Comparison of ENCODE assay signal across 15 cellular contexts in the genomic region with DNA sequence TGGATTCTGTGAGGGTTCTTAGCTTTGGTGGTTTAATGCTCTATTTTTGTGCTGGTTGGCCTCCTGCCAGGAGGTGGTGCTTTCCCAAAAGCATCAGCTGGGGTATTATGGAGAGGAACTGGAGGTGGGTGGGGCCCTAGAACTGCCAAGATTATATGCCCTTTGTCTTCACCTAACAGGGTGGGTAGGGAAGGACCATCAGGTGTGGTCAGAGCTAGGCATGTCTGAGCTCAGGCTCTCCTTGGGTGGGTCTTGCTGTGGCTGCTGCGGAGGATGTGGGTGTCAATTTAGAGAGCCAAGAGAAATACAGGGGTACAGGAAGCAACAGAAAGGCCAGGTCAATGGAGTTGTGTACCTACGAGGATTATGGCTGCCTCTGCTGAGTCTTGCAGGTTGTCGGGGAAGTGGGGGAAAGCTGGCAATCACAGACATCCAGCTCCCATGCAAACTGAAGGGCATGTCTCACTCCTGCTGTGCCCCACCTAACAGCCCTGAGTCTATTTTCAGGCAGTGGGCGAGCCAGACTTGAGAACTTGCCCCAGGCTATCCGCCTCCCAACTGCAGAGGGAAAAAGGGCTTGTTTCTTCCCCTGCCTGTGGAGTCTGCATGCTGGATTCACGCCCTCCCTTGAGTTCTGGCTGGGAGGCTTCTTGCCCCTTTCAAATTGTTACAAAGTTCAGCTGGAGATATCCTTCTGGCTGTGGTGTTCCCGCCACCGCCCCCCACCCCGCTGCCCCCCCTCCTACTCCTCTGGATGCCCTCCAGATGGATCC.
"Had no signal": no experiment of that assay in that cellular context is flagged by ENCODE, and none has a peak within 500 bp of the region (broad histone marks: within the 10 kb centered on the region; RNA-seq: fewer than 3 reads in every experiment).

No MANE protein-coding gene starts in this region.

- H3K9me3 ChIP-seq: neutrophil, thyroid gland had no signal

- H3K27me3 ChIP-seq: gastroesophageal sphincter, heart right ventricle, neutrophil, thyroid gland had no signal

- H3K36me3 ChIP-seq: gastroesophageal sphincter, heart right ventricle, neutrophil, thyroid gland had no signal

- ATAC-seq: activated CD4-positive, alpha-beta T cell treated with anti-CD3 and anti-CD28 coated beads for 36 hours; gastroesophageal sphincter; heart right ventricle; left ventricle myocardium superior; naive thymus-derived CD8-positive, alpha-beta T cell had no signal

- H3K27ac ChIP-seq: gastroesophageal sphincter, heart right ventricle, neutrophil, thyroid gland had no signal

- H3K4me3 ChIP-seq: gastroesophageal sphincter, heart right ventricle, thyroid gland had no signal

- H3K4me1 ChIP-seq: gastroesophageal sphincter, heart right ventricle, thyroid gland had no signal

- DNase-seq: activated CD4-positive, alpha-beta T cell treated with anti-CD3 and anti-CD28 coated beads for 36 hours; activated CD4-positive, alpha-beta T cell treated with anti-CD3 and anti-CD28 coated beads, Interleukin-2, amount 50 U/mL, for 48 hours; effector CD4-positive, alpha-beta T cell; heart right ventricle; left ventricle myocardium superior; naive thymus-derived CD8-positive, alpha-beta T cell; retina; stimulated activated CD4-positive, alpha-beta T cell treated with anti-CD3 and anti-CD28 coated beads, Interleukin-12 subunit alpha, Interleukin-12 subunit beta, amount 100 ng/mL, for 4 hours; stimulated activated CD4-positive, alpha-beta T cell treated with anti-CD3 and anti-CD28 coated beads, Interleukin-1b, Interleukin-23, amount 100 ng/mL, for 48 hours; stimulated activated CD8-positive, alpha-beta memory T cell treated with anti-CD3 and anti-CD28 coated beads, Interleukin-4, amount 100 ng/mL, for 48 hours; stimulated activated naive CD4-positive, alpha-beta T cell; thyroid gland had no signal

- FAIRE-seq: TTC549 had no signal
